1 cellular context compared by ENCODE assay signal in the genomic region with DNA sequence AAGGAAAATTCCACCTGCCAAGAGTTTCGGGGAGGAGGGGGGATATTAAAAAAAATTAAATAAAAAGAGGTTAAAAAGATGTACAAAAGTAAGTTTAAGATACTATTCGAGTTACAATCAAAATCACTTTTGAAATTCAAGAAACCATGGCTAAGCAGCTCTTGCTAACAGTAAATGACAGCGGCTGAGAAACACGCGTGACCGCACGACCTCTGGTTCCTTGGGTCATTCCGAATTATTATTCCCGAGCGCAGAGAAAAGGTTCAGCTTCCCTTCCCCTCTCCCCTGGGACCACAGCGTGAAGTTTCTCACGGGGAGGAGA.
TF ChIP-seq lines count a peak whose summit lies in the region.

No MANE protein-coding gene starts in this region.

TF ChIP-seq in HCT116, 20 proteins besides CTCF, POLR2A, EP300 and RAD21 (continued from another document):
- TF ChIP-seq, protein P1, sequence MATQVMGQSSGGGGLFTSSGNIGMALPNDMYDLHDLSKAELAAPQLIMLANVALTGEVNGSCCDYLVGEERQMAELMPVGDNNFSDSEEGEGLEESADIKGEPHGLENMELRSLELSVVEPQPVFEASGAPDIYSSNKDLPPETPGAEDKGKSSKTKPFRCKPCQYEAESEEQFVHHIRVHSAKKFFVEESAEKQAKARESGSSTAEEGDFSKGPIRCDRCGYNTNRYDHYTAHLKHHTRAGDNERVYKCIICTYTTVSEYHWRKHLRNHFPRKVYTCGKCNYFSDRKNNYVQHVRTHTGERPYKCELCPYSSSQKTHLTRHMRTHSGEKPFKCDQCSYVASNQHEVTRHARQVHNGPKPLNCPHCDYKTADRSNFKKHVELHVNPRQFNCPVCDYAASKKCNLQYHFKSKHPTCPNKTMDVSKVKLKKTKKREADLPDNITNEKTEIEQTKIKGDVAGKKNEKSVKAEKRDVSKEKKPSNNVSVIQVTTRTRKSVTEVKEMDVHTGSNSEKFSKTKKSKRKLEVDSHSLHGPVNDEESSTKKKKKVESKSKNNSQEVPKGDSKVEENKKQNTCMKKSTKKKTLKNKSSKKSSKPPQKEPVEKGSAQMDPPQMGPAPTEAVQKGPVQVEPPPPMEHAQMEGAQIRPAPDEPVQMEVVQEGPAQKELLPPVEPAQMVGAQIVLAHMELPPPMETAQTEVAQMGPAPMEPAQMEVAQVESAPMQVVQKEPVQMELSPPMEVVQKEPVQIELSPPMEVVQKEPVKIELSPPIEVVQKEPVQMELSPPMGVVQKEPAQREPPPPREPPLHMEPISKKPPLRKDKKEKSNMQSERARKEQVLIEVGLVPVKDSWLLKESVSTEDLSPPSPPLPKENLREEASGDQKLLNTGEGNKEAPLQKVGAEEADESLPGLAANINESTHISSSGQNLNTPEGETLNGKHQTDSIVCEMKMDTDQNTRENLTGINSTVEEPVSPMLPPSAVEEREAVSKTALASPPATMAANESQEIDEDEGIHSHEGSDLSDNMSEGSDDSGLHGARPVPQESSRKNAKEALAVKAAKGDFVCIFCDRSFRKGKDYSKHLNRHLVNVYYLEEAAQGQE (IDR thresholded peaks at IDR 0.05; ENCODE audit: low read depth), result no peak
- TF ChIP-seq POLR2AphosphoS5 (IDR thresholded peaks at IDR 0.05; ENCODE audit: low read depth, low read length), result no peak
- no peak for TF ChIP-seq FOSL1 (IDR thresholded peaks at IDR 0.05; ENCODE audit: low read depth)
- TF ChIP-seq ZNF274 (IDR thresholded peaks at IDR 0.05; ENCODE audit: low read depth, low read length), result no peak
- no peak for TF ChIP-seq EZH2 (IDR thresholded peaks at IDR 0.05)
- no peak for TF ChIP-seq ZFX (IDR thresholded peaks at IDR 0.05)
- no peak for TF ChIP-seq EGR1 (IDR thresholded peaks at IDR 0.05; ENCODE audit: low read depth)
- TF ChIP-seq SP1 (IDR thresholded peaks at IDR 0.05; ENCODE audit: low read depth), result no peak
- TF ChIP-seq, protein P2, sequence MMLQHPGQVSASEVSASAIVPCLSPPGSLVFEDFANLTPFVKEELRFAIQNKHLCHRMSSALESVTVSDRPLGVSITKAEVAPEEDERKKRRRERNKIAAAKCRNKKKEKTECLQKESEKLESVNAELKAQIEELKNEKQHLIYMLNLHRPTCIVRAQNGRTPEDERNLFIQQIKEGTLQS (IDR thresholded peaks at IDR 0.05), result no peak
- TF ChIP-seq JUND (IDR thresholded peaks at IDR 0.05), result no peak
